Comparison of ENCODE assay signal across 16 cellular contexts in genomic region chr7:37259381-37259821, GRCh38.
DNase-seq lines count a peak whose midpoint lies in the region; ATAC-seq, FAIRE-seq and TF ChIP-seq lines count a peak whose summit lies in the region.
"Had no signal": no experiment of that assay in that cellular context is flagged by ENCODE, and none has a peak within 500 bp of the region (broad histone marks: within the 10 kb centered on the region; RNA-seq: fewer than 3 reads in every experiment).

No MANE protein-coding gene starts in this region.

- H3K4me1 ChIP-seq in upper lobe of right lung, result peaks cover 11% of the 10 kb centered on the region

- H3K27me3 Mint-ChIP-seq in natural killer cell treated with Interleukin-12 subunit alpha and Interleukin-12 subunit beta and Interleukin-15 and Interleukin-18, amount 100 ng/mL, for 72 hours, result no peaks in the 10 kb centered on the region
- H3K27me3 Mint-ChIP-seq in natural killer cell (ENCODE audit: low read depth in 2 of 2) (no peaks in the 10 kb centered on the region), chondrocyte (ENCODE audit: low read depth) (peaks cover 13% of the 10 kb centered on the region)
- H3K27me3 Mint-ChIP-seq: activated CD8-positive, alpha-beta memory T cell treated with anti-CD3 and anti-CD28 coated beads, Interleukin-2, amount 10 ng/mL, durations not matched to agents 7 days and 5 days had no signal

- no peak for DNase-seq in natural killer cell treated with Interleukin-12 subunit alpha and Interleukin-12 subunit beta and Interleukin-15 and Interleukin-18, amount 100 ng/mL, for 72 hours (ENCODE audit: low spot score)
- DNase-seq in natural killer cell, result no peak
- peak; percentile 2 for DNase-seq in NCI-H2081 treated with DMSO at 0.1 percent for 48 hours (lab: John Stamatoyannopoulos, UW)
- no peak for DNase-seq in caudate nucleus (lab: John Stamatoyannopoulos, UW)
- no peak for DNase-seq in upper lobe of right lung
- DNase-seq in D721Med (ENCODE audit: insufficient read length, low spot score), result no peak
- no peak for DNase-seq in chondrocyte (ENCODE audit: low spot score)
- DNase-seq: activated CD8-positive, alpha-beta memory T cell treated with anti-CD3 and anti-CD28 coated beads, Interleukin-2, amount 10 ng/mL, durations not matched to agents 7 days and 5 days; glutamatergic neuron; NCI-H2171 treated with DMSO at 0.1 percent for 48 hours; stimulated activated CD4-positive, alpha-beta T cell treated with anti-CD3 and anti-CD28 coated beads, Interleukin-2, amount 100 ng/mL, for 24 hours had no signal

- H3K36me3 Mint-ChIP-seq in natural killer cell treated with Interleukin-12 subunit alpha and Interleukin-12 subunit beta and Interleukin-15 and Interleukin-18, amount 100 ng/mL, for 72 hours, result no peaks in the 10 kb centered on the region
- no peaks in the 10 kb centered on the region for H3K36me3 Mint-ChIP-seq in natural killer cell
- no peaks in the 10 kb centered on the region for H3K36me3 Mint-ChIP-seq in chondrocyte (ENCODE audit: low read depth)

- peaks cover 17 to 18% of the 10 kb centered on the region in 2 donors for H3K4me1 Mint-ChIP-seq in natural killer cell treated with Interleukin-12 subunit alpha and Interleukin-12 subunit beta and Interleukin-15 and Interleukin-18, amount 100 ng/mL, for 72 hours (ENCODE audit: low read depth in 2 of 2)
- peaks cover 20 to 37% of the 10 kb centered on the region in 2 donors for H3K4me1 Mint-ChIP-seq in natural killer cell
- no peaks in the 10 kb centered on the region for H3K4me1 Mint-ChIP-seq in chondrocyte (ENCODE audit: low read depth)

- no peak for FAIRE-seq in D721Med (lab: Jason Lieb, UNC)
- FAIRE-seq: keratinocyte had no signal

- H3K27me3 ChIP-seq in upper lobe of right lung, result no peaks in the 10 kb centered on the region
- H3K27me3 ChIP-seq: cardiac muscle cell had no signal

- H3K4me3 Mint-ChIP-seq in natural killer cell treated with Interleukin-12 subunit alpha and Interleukin-12 subunit beta and Interleukin-15 and Interleukin-18, amount 100 ng/mL, for 72 hours, result no peak overlapping the region
- H3K4me3 Mint-ChIP-seq in natural killer cell (no peak overlapping the region), chondrocyte (ENCODE audit: unreplicated experiment) (no peak overlapping the region)
- H3K4me3 Mint-ChIP-seq: activated CD8-positive, alpha-beta memory T cell treated with anti-CD3 and anti-CD28 coated beads, Interleukin-2, amount 10 ng/mL, durations not matched to agents 7 days and 5 days had no signal

- intact Hi-C loops in natural killer cell (cut with micrococcal nuclease) (no loop called here), upper lobe of right lung (cut with DNase I) (no loop called here)

- no peak overlapping the region for H3K4me3 ChIP-seq in upper lobe of right lung
- H3K4me3 ChIP-seq: cardiac muscle cell had no signal

- ATAC-seq in natural killer cell treated with Interleukin-12 subunit alpha and Interleukin-12 subunit beta and Interleukin-15 and Interleukin-18, amount 100 ng/mL, for 72 hours, result no peak
- ATAC-seq in natural killer cell, result no peak
- peak; percentile 65 for ATAC-seq in upper lobe of right lung
- no peak for ATAC-seq in GM18520 (IDR thresholded peaks at IDR 0.05; ENCODE audit: unreplicated experiment)
- ATAC-seq: activated CD8-positive, alpha-beta memory T cell treated with anti-CD3 and anti-CD28 coated beads, Interleukin-2, amount 10 ng/mL, durations not matched to agents 7 days and 5 days; activated naive CD4-positive, alpha-beta T cell treated with anti-CD3 and anti-CD28 coated beads, Interleukin-2, amount 50 U/mL, for 72 hours; Panc1 had no signal

- H3K36me3 ChIP-seq in upper lobe of right lung, result no peaks in the 10 kb centered on the region
- H3K36me3 ChIP-seq: cardiac muscle cell had no signal

- peak overlapping the region; percentile 11 for H3K27ac ChIP-seq in caudate nucleus (ENCODE audit: low read depth, low read length)
- H3K27ac ChIP-seq in upper lobe of right lung, result no peak overlapping the region
- H3K27ac ChIP-seq: cardiac muscle cell had no signal

- TF ChIP-seq CTCF in natural killer cell (IDR thresholded peaks at IDR 0.05) (no peak), upper lobe of right lung (IDR thresholded peaks at IDR 0.05) (no peak), D721Med (IDR thresholded peaks at IDR 0.05; ENCODE audit: insufficient read depth, missing control alignments) (no peak), chondrocyte (IDR thresholded peaks at IDR 0.05) (no peak)

- no peaks in the 10 kb centered on the region for H3K9me3 ChIP-seq in upper lobe of right lung

- H3K9me3 Mint-ChIP-seq in natural killer cell treated with Interleukin-12 subunit alpha and Interleukin-12 subunit beta and Interleukin-15 and Interleukin-18, amount 100 ng/mL, for 72 hours, result no peaks in the 10 kb centered on the region
- no peaks in the 10 kb centered on the region for H3K9me3 Mint-ChIP-seq in natural killer cell
- H3K9me3 Mint-ChIP-seq in chondrocyte (ENCODE audit: low read depth), result no peaks in the 10 kb centered on the region
- H3K9me3 Mint-ChIP-seq: activated naive CD4-positive, alpha-beta T cell treated with anti-CD3 and anti-CD28 coated beads, Interleukin-2, amount 50 U/mL, for 72 hours had no signal

- peak overlapping the region; percentile 13 to 47 for H3K27ac Mint-ChIP-seq in natural killer cell treated with Interleukin-12 subunit alpha and Interleukin-12 subunit beta and Interleukin-15 and Interleukin-18, amount 100 ng/mL, for 72 hours
- H3K27ac Mint-ChIP-seq in natural killer cell (peak overlapping the region in 1 of 2 donors; percentile 43), chondrocyte (ENCODE audit: unreplicated experiment) (no peak overlapping the region)
- H3K27ac Mint-ChIP-seq: activated CD8-positive, alpha-beta memory T cell treated with anti-CD3 and anti-CD28 coated beads, Interleukin-2, amount 10 ng/mL, durations not matched to agents 7 days and 5 days had no signal
